ENCODE assay signal across 1 cellular context in the genomic region with DNA sequence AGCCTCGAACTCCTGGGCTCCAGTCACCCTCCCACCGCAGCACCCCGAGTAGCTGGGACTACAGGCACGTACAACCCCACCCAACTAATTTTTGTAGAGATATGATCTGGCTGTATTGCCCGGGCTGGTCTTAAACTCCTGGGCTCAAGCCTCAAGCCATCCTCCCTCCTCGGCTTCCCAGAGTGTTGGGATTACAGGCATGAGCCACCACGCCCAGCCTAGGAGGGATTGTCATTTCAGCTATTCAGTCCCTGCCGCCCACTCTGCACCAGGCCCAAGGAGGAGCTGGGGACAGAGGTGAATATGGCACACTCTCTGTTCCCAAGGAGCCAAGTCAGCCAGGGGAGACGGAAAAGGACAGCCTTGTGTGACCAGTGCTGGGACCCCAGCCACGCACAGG.
A peak's percentile ranks its signal among the peaks of the same experiment; 100 is the strongest.
TF ChIP-seq lines count a peak whose summit lies in the region.

No MANE protein-coding gene starts in this region.

TF ChIP-seq in HEK293, 187 proteins besides CTCF, POLR2A, EP300 and RAD21 (continued from another document):
- no peak for TF ChIP-seq ZNF121 (tag by site-specific recombination; IDR thresholded peaks at IDR 0.05)
- TF ChIP-seq ZFHX2 (tag by site-specific recombination; conservative IDR thresholded peaks at IDR 0.05), result peak; percentile 50
